9 cellular contexts compared by ENCODE assay signal in the genomic region with DNA sequence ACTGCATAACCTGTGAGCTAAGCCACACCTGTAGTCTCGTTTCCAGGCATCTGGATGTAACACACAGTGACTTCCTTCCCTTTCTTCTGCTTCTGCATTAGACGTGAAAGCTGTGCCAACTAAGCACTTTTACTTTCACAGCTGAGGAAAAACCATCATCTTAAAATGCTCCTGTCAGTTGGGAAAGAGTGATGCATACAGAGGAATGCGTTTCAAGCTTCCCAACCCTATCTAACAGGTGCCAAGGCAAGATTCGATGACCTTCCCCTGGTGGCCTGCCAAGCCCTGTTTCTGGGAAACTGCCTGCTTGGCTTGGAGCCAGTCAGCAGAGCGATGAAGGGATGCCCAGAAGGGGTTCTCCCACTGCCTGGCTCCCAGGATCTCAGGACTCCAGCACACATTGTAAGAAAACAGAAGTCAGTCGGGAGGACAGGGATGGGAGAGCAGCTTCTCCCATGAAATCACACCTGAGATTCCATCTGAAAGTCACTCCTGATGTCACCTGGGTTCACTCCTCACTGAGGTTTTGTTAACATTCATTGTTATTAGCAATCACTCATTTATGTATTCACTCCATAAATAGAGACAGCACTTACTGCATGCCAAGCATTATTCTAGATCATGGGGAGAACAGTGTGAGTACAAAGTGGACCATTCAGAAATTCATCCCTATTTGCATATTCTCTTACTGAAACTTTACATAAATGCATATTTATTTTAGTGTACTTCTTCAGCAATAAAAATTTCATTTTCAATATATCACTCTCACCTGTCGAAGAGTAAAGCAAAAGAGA.
A peak's percentile ranks its signal among the peaks of the same experiment; 100 is the strongest.
DNase-seq lines count a peak whose midpoint lies in the region; ATAC-seq and TF ChIP-seq lines count a peak whose summit lies in the region.
"Had no signal": no experiment of that assay in that cellular context is flagged by ENCODE, and none has a peak within 500 bp of the region (broad histone marks: within the 10 kb centered on the region; RNA-seq: fewer than 3 reads in every experiment).

No MANE protein-coding gene starts in this region.

- H3K4me3 ChIP-seq in adipocyte (ENCODE audit: low read length) = peak overlapping the region; percentile 18
- H3K4me3 ChIP-seq in skeletal muscle cell (ENCODE audit: low read depth, low read length) = no peak overlapping the region
- no peak overlapping the region for H3K4me3 ChIP-seq in vagina
- H3K4me3 ChIP-seq: smooth muscle cell had no signal

- H3K27me3 ChIP-seq in adipocyte (replicated peaks; ENCODE audit: control insufficient read depth, insufficient read depth, low read length) (no peaks in the 10 kb centered on the region), vagina (no peaks in the 10 kb centered on the region)

- ATAC-seq in left cardiac atrium (peak; percentile 83 to 91), HG02938 (IDR thresholded peaks at IDR 0.05; ENCODE audit: unreplicated experiment) (no peak)

- no peaks in the 10 kb centered on the region for H3K4me1 Mint-ChIP-seq in activated T-helper 1 cell treated with anti-CD3 and anti-CD28 coated beads, Interleukin-12 subunit alpha, Interleukin-12 subunit beta, Interleukin-2, Interleukin-4 antibody, amounts not matched to agents 30 ng/mL and 10 ng/mL and 1 ng/mL, durations not matched to agents 14 hours and 24 hours and 36 hours (ENCODE audit: low read depth)

- peak; percentile 0 for DNase-seq in HK-2 (ENCODE audit: unreplicated experiment)
- DNase-seq in adipocyte (ENCODE audit: low read depth) = peak; percentile 47
- peak; percentile 44 for DNase-seq in left cardiac atrium
- peak; percentile 54 for DNase-seq in skeletal muscle cell (ENCODE audit: low read depth)
- no peak for DNase-seq in activated T-helper 1 cell treated with anti-CD3 and anti-CD28 coated beads, Interleukin-12 subunit alpha, Interleukin-12 subunit beta, Interleukin-2, Interleukin-4 antibody, amounts not matched to agents 30 ng/mL and 10 ng/mL and 1 ng/mL, durations not matched to agents 14 hours and 24 hours and 36 hours (ENCODE audit: low spot score)
- DNase-seq in vagina (ENCODE audit: extremely low spot score in 2 of 2) = no peak
- no peak for DNase-seq in central memory CD4-positive, alpha-beta T cell

- peaks cover under 1% of the 10 kb centered on the region for H3K27me3 Mint-ChIP-seq in activated T-helper 1 cell treated with anti-CD3 and anti-CD28 coated beads, Interleukin-12 subunit alpha, Interleukin-12 subunit beta, Interleukin-2, Interleukin-4 antibody, amounts not matched to agents 30 ng/mL and 10 ng/mL and 1 ng/mL, durations not matched to agents 14 hours and 24 hours and 36 hours (ENCODE audit: insufficient read depth)

- intact Hi-C loops in left cardiac atrium (cut with DNase I) (no loop called here), vagina (cut with DNase I) (no loop called here)
- intact Hi-C loops in activated T-helper 1 cell treated with anti-CD3 and anti-CD28 coated beads, Interleukin-12 subunit alpha, Interleukin-12 subunit beta, Interleukin-2, Interleukin-4 antibody, amounts not matched to agents 30 ng/mL and 10 ng/mL and 1 ng/mL, durations not matched to agents 14 hours and 24 hours and 36 hours (cut with micrococcal nuclease) = no loop called here

- no peak overlapping the region for H3K27ac Mint-ChIP-seq in activated T-helper 1 cell treated with anti-CD3 and anti-CD28 coated beads, Interleukin-12 subunit alpha, Interleukin-12 subunit beta, Interleukin-2, Interleukin-4 antibody, amounts not matched to agents 30 ng/mL and 10 ng/mL and 1 ng/mL, durations not matched to agents 14 hours and 24 hours and 36 hours

- H3K4me1 ChIP-seq in adipocyte (ENCODE audit: control insufficient read depth, insufficient read depth, low read length) = peaks cover 34% of the 10 kb centered on the region
- H3K4me1 ChIP-seq in vagina = no peaks in the 10 kb centered on the region

- H3K36me3 ChIP-seq in adipocyte (ENCODE audit: control insufficient read depth, insufficient read depth, low read length, severe bottlenecking) (no peaks in the 10 kb centered on the region), vagina (no peaks in the 10 kb centered on the region)

- H3K9ac ChIP-seq in adipocyte (ENCODE audit: low read length) = peak overlapping the region; percentile 44

- no peaks in the 10 kb centered on the region for H3K36me3 Mint-ChIP-seq in activated T-helper 1 cell treated with anti-CD3 and anti-CD28 coated beads, Interleukin-12 subunit alpha, Interleukin-12 subunit beta, Interleukin-2, Interleukin-4 antibody, amounts not matched to agents 30 ng/mL and 10 ng/mL and 1 ng/mL, durations not matched to agents 14 hours and 24 hours and 36 hours (ENCODE audit: low read depth)

- no peak for TF ChIP-seq CTCF in vagina (IDR thresholded peaks at IDR 0.05)

- no peak overlapping the region for H3K27ac ChIP-seq in vagina

- H3K9me3 Mint-ChIP-seq in activated T-helper 1 cell treated with anti-CD3 and anti-CD28 coated beads, Interleukin-12 subunit alpha, Interleukin-12 subunit beta, Interleukin-2, Interleukin-4 antibody, amounts not matched to agents 30 ng/mL and 10 ng/mL and 1 ng/mL, durations not matched to agents 14 hours and 24 hours and 36 hours = no peaks in the 10 kb centered on the region

- no peak overlapping the region for H3K4me3 Mint-ChIP-seq in activated T-helper 1 cell treated with anti-CD3 and anti-CD28 coated beads, Interleukin-12 subunit alpha, Interleukin-12 subunit beta, Interleukin-2, Interleukin-4 antibody, amounts not matched to agents 30 ng/mL and 10 ng/mL and 1 ng/mL, durations not matched to agents 14 hours and 24 hours and 36 hours

- no peak for TF ChIP-seq POLR2A in vagina (IDR thresholded peaks at IDR 0.05)

- H3K9me3 ChIP-seq in adipocyte (ENCODE audit: control insufficient read depth, low read length) (no peaks in the 10 kb centered on the region), vagina (no peaks in the 10 kb centered on the region)

Comparison
In these comparisons a context has a peak if more than half of its experiments do, and no peak if none do; other contexts are left out.
1. DNase-seq: peak in HK-2 (single experiment), adipocyte (single experiment), left cardiac atrium (single experiment) and skeletal muscle cell (single experiment); none in activated T-helper 1 cell treated with anti-CD3 and anti-CD28 coated beads, Interleukin-12 subunit alpha, Interleukin-12 subunit beta, Interleukin-2, Interleukin-4 antibody, amounts not matched to agents 30 ng/mL and 10 ng/mL and 1 ng/mL, durations not matched to agents 14 hours and 24 hours and 36 hours (single experiment), vagina (0 of 2) and central memory CD4-positive, alpha-beta T cell (single experiment).